Comparison of ENCODE assay signal across 8 cellular contexts in genomic region chr17:42744283-42744805, GRCh38. TPM values are rescaled to one million over a fixed set of nuclear protein-coding genes. Genes with fewer than 3 reads are reported as not detected.
DNase-seq lines count a peak whose midpoint lies in the region; ATAC-seq, FAIRE-seq and TF ChIP-seq lines count a peak whose summit lies in the region.

No MANE protein-coding gene starts in this region.

- peaks cover 18% of the 10 kb centered on the region for H3K4me1 Mint-ChIP-seq in activated naive CD8-positive, alpha-beta T cell treated with anti-CD3 and anti-CD28 coated beads, Interleukin-2, amount 50 U/mL, for 24 hours

- no peaks in the 10 kb centered on the region for H3K27me3 ChIP-seq in left ventricle myocardium inferior (ENCODE audit: low read depth)
- no peaks in the 10 kb centered on the region for H3K27me3 ChIP-seq in rectal smooth muscle tissue (ENCODE audit: control insufficient read depth, insufficient read depth, low read length)
- H3K27me3 ChIP-seq in uterus = no peaks in the 10 kb centered on the region

- no peaks in the 10 kb centered on the region for H3K9me3 Mint-ChIP-seq in activated naive CD8-positive, alpha-beta T cell treated with anti-CD3 and anti-CD28 coated beads, Interleukin-2, amount 50 U/mL, for 24 hours

- peak overlapping the region; percentile 96 for H3K27ac ChIP-seq in left ventricle myocardium inferior (replicated peaks)
- H3K27ac ChIP-seq in rectal smooth muscle tissue (ENCODE audit: low read depth, low read length) = peak overlapping the region; percentile 92
- H3K27ac ChIP-seq in uterus = peak overlapping the region; percentile 96

- no peak for TF ChIP-seq POLR2A in uterus (IDR thresholded peaks at IDR 0.05)

- peaks cover 16% of the 10 kb centered on the region for H3K27me3 Mint-ChIP-seq in activated naive CD8-positive, alpha-beta T cell treated with anti-CD3 and anti-CD28 coated beads, Interleukin-2, amount 50 U/mL, for 24 hours

- FAIRE-seq in D721Med (lab: Jason Lieb, UNC) (no peak), HTR-8/SVneo (lab: Jason Lieb, UNC) (no peak)

- peak; percentile 41 for ATAC-seq in GM21367 (IDR thresholded peaks at IDR 0.05; ENCODE audit: unreplicated experiment)
- peak; percentile 90 for ATAC-seq in activated naive CD8-positive, alpha-beta T cell treated with anti-CD3 and anti-CD28 coated beads, Interleukin-2, amount 50 U/mL, for 24 hours

- peak; percentile 46 for DNase-seq in D721Med (ENCODE audit: insufficient read length, low spot score)
- DNase-seq in HTR-8/SVneo (ENCODE audit: insufficient read length, low spot score) = peak; percentile 79
- peak; percentile 47 for DNase-seq in SHP77 treated with DMSO at 0.1 percent for 48 hours (lab: John Stamatoyannopoulos, UW)
- peak; percentile 75 for DNase-seq in activated naive CD8-positive, alpha-beta T cell treated with anti-CD3 and anti-CD28 coated beads, Interleukin-2, amount 50 U/mL, for 24 hours
- DNase-seq in left ventricle myocardium inferior = peak; percentile 85
- peak in 1 of 2 donors; percentile 78 for DNase-seq in uterus

- H3K36me3 ChIP-seq in left ventricle myocardium inferior (peaks cover 4% of the 10 kb centered on the region), rectal smooth muscle tissue (ENCODE audit: control insufficient read depth, insufficient read depth, low read length) (no peaks in the 10 kb centered on the region), uterus (no peaks in the 10 kb centered on the region)

- peak overlapping the region; percentile 81 for H3K9ac ChIP-seq in rectal smooth muscle tissue (ENCODE audit: low read length)

- peak overlapping the region; percentile 86 for H3K4me3 ChIP-seq in left ventricle myocardium inferior
- peak overlapping the region; percentile 88 for H3K4me3 ChIP-seq in rectal smooth muscle tissue (ENCODE audit: low read length)
- H3K4me3 ChIP-seq in uterus = peak overlapping the region; percentile 71 to 78

- H3K27ac Mint-ChIP-seq in activated naive CD8-positive, alpha-beta T cell treated with anti-CD3 and anti-CD28 coated beads, Interleukin-2, amount 50 U/mL, for 24 hours = peak overlapping the region; percentile 95

- intact Hi-C loops in left ventricle myocardium inferior (cut with micrococcal nuclease) = no loop called here
- intact Hi-C loops in uterus (cut with DNase I; ENCODE audit: low total_unique reads) = no loop called here

- TF ChIP-seq CTCF in D721Med (IDR thresholded peaks at IDR 0.05; ENCODE audit: insufficient read depth, missing control alignments) (no peak), left ventricle myocardium inferior (IDR thresholded peaks at IDR 0.05; ENCODE audit: borderline replicate concordance) (no peak), uterus (IDR thresholded peaks at IDR 0.05) (no peak)

- H3K4me1 ChIP-seq in left ventricle myocardium inferior = peaks cover 47% of the 10 kb centered on the region
- peaks cover 6% of the 10 kb centered on the region for H3K4me1 ChIP-seq in rectal smooth muscle tissue (ENCODE audit: control insufficient read depth, insufficient read depth, low read length)
- peaks cover 0 to 4% of the 10 kb centered on the region in 2 donors for H3K4me1 ChIP-seq in uterus

- no peaks in the 10 kb centered on the region for H3K36me3 Mint-ChIP-seq in activated naive CD8-positive, alpha-beta T cell treated with anti-CD3 and anti-CD28 coated beads, Interleukin-2, amount 50 U/mL, for 24 hours (ENCODE audit: low read depth)

- H3K9me3 ChIP-seq in left ventricle myocardium inferior (replicated peaks) (no peaks in the 10 kb centered on the region), uterus (no peaks in the 10 kb centered on the region)

- peak overlapping the region; percentile 91 for H3K4me3 Mint-ChIP-seq in activated naive CD8-positive, alpha-beta T cell treated with anti-CD3 and anti-CD28 coated beads, Interleukin-2, amount 50 U/mL, for 24 hours

RNA-seq across cellular contexts. Expression of gene EZH1, which starts 0.5 kb away (rescaled TPM):
- total RNA-seq in left ventricle myocardium inferior (43.3 TPM), uterus (10 to 100 TPM; 31.5 to 89.5 (median 44.5) TPM)

RNA-seq across cellular contexts. Expression of gene RAMP2, which starts 16.7 kb away (rescaled TPM):
- 37.7 TPM for total RNA-seq in left ventricle myocardium inferior
- 10 to 100 TPM; 13.7 to 52.2 (median 29.2) TPM for total RNA-seq in uterus

RNA-seq across cellular contexts. Expression of gene VPS25, which starts 28.9 kb away (rescaled TPM):
- 37.5 TPM for total RNA-seq in left ventricle myocardium inferior
- 10 to 100 TPM; 36.8 to 70.7 (median 51.7) TPM for total RNA-seq in uterus

RNA-seq across cellular contexts. Expression of gene WNK4, which starts 36.1 kb away (rescaled TPM):
- total RNA-seq in left ventricle myocardium inferior (not detected), uterus (1 to 10 TPM in 1 of 4 donors, under 1 TPM in 2, not detected in 1; under 0.01 to 1.7 (median 0.34) TPM)

RNA-seq across cellular contexts. Expression of gene COA3, which starts 54.2 kb away (rescaled TPM):
- total RNA-seq in left ventricle myocardium inferior = 71.0 TPM
- total RNA-seq in uterus = 100 to 1,000 TPM in 1 of 4 donors, 10 to 100 TPM in 3; 40.9 to 100 (median 51.8) TPM
